Comparison of ENCODE assay signal across 11 cellular contexts in genomic region chr20:35262734-35263608, GRCh38. TPM values are rescaled to one million over a fixed set of nuclear protein-coding genes. Genes with fewer than 3 reads are reported as not detected.
DNase-seq lines count a peak whose midpoint lies in the region; ATAC-seq and TF ChIP-seq lines count a peak whose summit lies in the region.
"Not testable (repeated sequence)": the region's sequence is repeated elsewhere in the genome, so short reads cannot be mapped to it uniquely, and the experiment has no call there.
"Had no signal": no experiment of that assay in that cellular context is flagged by ENCODE, and none has a peak within 500 bp of the region (broad histone marks: within the 10 kb centered on the region; RNA-seq: fewer than 3 reads in every experiment).

No MANE protein-coding gene starts in this region.

- peaks cover 14% of the 10 kb centered on the region for H3K4me1 ChIP-seq in PC-9 (replicated peaks; ENCODE audit: insufficient read depth)
- H3K4me1 ChIP-seq in neural progenitor cell, result peaks cover 48% of the 10 kb centered on the region
- peaks cover 0 to 15% (median 10%) of the 10 kb centered on the region in 4 donors for H3K4me1 ChIP-seq in upper lobe of left lung

- H3K27ac Mint-ChIP-seq in MCF 10A (ENCODE audit: low read depth, unreplicated experiment), result not testable (repeated sequence)
- peak overlapping the region; percentile 97 for H3K27ac Mint-ChIP-seq in neural progenitor cell

- peak overlapping the region; percentile 13 for H3K4me3 Mint-ChIP-seq in MCF 10A (ENCODE audit: unreplicated experiment)
- H3K4me3 Mint-ChIP-seq in neural progenitor cell, result peak overlapping the region; percentile 25

- CTCF ChIA-PET in PC-9 (lab: Charles Lee) (interaction anchor here (0.6 to 1.1 kb wide), 8 partner anchors 16 to 675 kb away, joined by 3 to 19 read pairs (median 6); no protein-coding TSS in a partner anchor), MCF 10A (lab: Yijun Ruan, JAX) (interaction anchor here (0.6 to 1.3 kb wide), 9 partner anchors 47 to 1071 kb away, joined by 3 to 6 read pairs (median 4); no protein-coding TSS in a partner anchor)

- H3K9me3 ChIP-seq in PC-9 (ENCODE audit: insufficient read depth, low read depth); neural progenitor cell (ENCODE audit: low read depth); upper lobe of left lung: not testable (repeated sequence)

- not testable (repeated sequence) for TF ChIP-seq POLR2A in upper lobe of left lung (IDR thresholded peaks at IDR 0.05)

- H3K27ac ChIP-seq in PC-9 (peak overlapping the region; percentile 7; the same call in 1 of the 2 replicates), neural progenitor cell (peak overlapping the region; percentile 98), upper lobe of left lung (peak overlapping the region; percentile 68 to 87 (median 79))

- peak overlapping the region; percentile 36 for H3K4me2 ChIP-seq in PC-9
- peak overlapping the region; percentile 73 for H3K4me2 ChIP-seq in neural progenitor cell

- H3K27me3 ChIP-seq in PC-9 (ENCODE audit: insufficient read depth, low read depth); neural progenitor cell; upper lobe of left lung: not testable (repeated sequence)

- TF ChIP-seq EP300 in upper lobe of left lung (IDR thresholded peaks at IDR 0.05), result not testable (repeated sequence)

- not testable (repeated sequence) for H3K9ac ChIP-seq in neural progenitor cell

- not testable (repeated sequence) for TF ChIP-seq CTCF in PC-9 (conservative IDR thresholded peaks at IDR 0.05); MCF 10A (IDR thresholded peaks at IDR 0.05; ENCODE audit: unreplicated experiment)
- peak; percentile 14 for TF ChIP-seq CTCF in fibroblast of the aortic adventitia (IDR thresholded peaks at IDR 0.05; ENCODE audit: insufficient read depth, low read length)
- peak; percentile 30 for TF ChIP-seq CTCF in neural progenitor cell (IDR thresholded peaks at IDR 0.05)
- TF ChIP-seq CTCF in upper lobe of left lung (IDR thresholded peaks at IDR 0.05), result peak in 1 of 6 experiments; percentile 45

- H2AFZ ChIP-seq in PC-9; neural progenitor cell (replicated peaks): not testable (repeated sequence)

- in situ Hi-C loops in Caki2 (cut with HindIII; ENCODE audit: low pct_unique_long_range_greater_than_20kb, low sequenced_read_pairs), result loop anchor here (10.0 kb wide), 1 partner anchor 68 kb away; no protein-coding TSS in a partner anchor

- BruUV-seq in PC-9 (replicated peaks; lab: Mats Ljungman, UMichigan); MCF 10A (replicated peaks; lab: Mats Ljungman, UMichigan): not testable (repeated sequence)

- not testable (repeated sequence) for H3K9me2 ChIP-seq in PC-9 (ENCODE audit: insufficient read depth)

- H3K79me2 ChIP-seq in PC-9 (ENCODE audit: low read depth); neural progenitor cell (ENCODE audit: low read depth): not testable (repeated sequence)

- H3K4me3 ChIP-seq in PC-9; fibroblast of the aortic adventitia (ENCODE audit: low read depth, low read length): not testable (repeated sequence)
- H3K4me3 ChIP-seq in neural progenitor cell, result peak overlapping the region; percentile 26
- peak overlapping the region in 3 of 4 donors; percentile 15 to 33 (median 25) for H3K4me3 ChIP-seq in upper lobe of left lung

- WGBS in upper lobe of left lung, 2 donors, result 42 to 47% methylated on average over 6 of the region's 9 CpGs

- not testable (repeated sequence) for H4K20me1 ChIP-seq in PC-9 (ENCODE audit: insufficient read depth); neural progenitor cell (ENCODE audit: low read depth)

- DNase-seq in Caki2 (ENCODE audit: low read depth) (peak; percentile 94), HT-29 (ENCODE audit: low spot score) (peak; percentile 95), PC-9 (peak; percentile 51 to 80), MCF 10A (ENCODE audit: unreplicated experiment) (peak; percentile 47), fibroblast of the aortic adventitia (ENCODE audit: low read depth) (peak; percentile 74), kidney tubule cell (ENCODE audit: low spot score) (peak; percentile 98), neural progenitor cell (ENCODE audit: low spot score) (peak; percentile 94), upper lobe of left lung (peak in 1 of 2 donors; percentile 63)

- not testable (repeated sequence) for H3K9me3 Mint-ChIP-seq in MCF 10A (ENCODE audit: unreplicated experiment); neural progenitor cell

- POLR2A ChIA-PET in PC-9 (lab: Charles Lee; ENCODE audit: unreplicated experiment) (interaction anchor here (0.6 to 0.7 kb wide), 6 partner anchors 115 to 1725 kb away, joined by 3 to 16 read pairs (median 6); no protein-coding TSS in a partner anchor), MCF 10A (lab: Yijun Ruan, JAX) (interaction anchor here (0.6 to 1.7 kb wide), 10 partner anchors 10 to 479 kb away, joined by 3 to 5 read pairs (median 3); partner anchors contain the start of genes EDEM2 and RBM39)

- peak; percentile 70 to 91 for ATAC-seq in upper lobe of left lung (ENCODE audit: low FRiP score in 2 of 2)

- not testable (repeated sequence) for H3K27me3 Mint-ChIP-seq in MCF 10A (ENCODE audit: insufficient read depth, unreplicated experiment); neural progenitor cell (ENCODE audit: insufficient read depth, low read depth)

- H3K4me1 Mint-ChIP-seq in MCF 10A (ENCODE audit: insufficient read depth, unreplicated experiment), result peaks cover 23% of the 10 kb centered on the region
- H3K4me1 Mint-ChIP-seq in neural progenitor cell, result peaks cover 28% of the 10 kb centered on the region

- intact Hi-C loops in PC-9 (cut with micrococcal nuclease; ENCODE audit: unreplicated experiment), result loop anchor here (1.0 kb wide), 2 partner anchors 48 to 116 kb away; partner anchors contain the start of gene EDEM2
- intact Hi-C loops in MCF 10A (cut with micrococcal nuclease), result not testable (repeated sequence)

- H3K36me3 ChIP-seq in PC-9 (ENCODE audit: low read depth); neural progenitor cell: not testable (repeated sequence)
- peaks cover 0 to 28% (median 13%) of the 10 kb centered on the region in 4 donors for H3K36me3 ChIP-seq in upper lobe of left lung

- peaks cover 13% of the 10 kb centered on the region for H3K36me3 Mint-ChIP-seq in MCF 10A (ENCODE audit: insufficient read depth, unreplicated experiment)
- not testable (repeated sequence) for H3K36me3 Mint-ChIP-seq in neural progenitor cell

- H3F3A ChIP-seq in PC-9 (ENCODE audit: insufficient read depth, low read depth), result not testable (repeated sequence)
- H3F3A ChIP-seq in neural progenitor cell (ENCODE audit: low read depth), result peaks cover 49% of the 10 kb centered on the region

RNA-seq across cellular contexts. Expression of gene MMP24OS, which starts 15.0 kb away (rescaled TPM):
- 9.0 and 16.5 TPM in 2 replicates for total RNA-seq in Caki2 (2014; rRNA removed; shearing (Covaris generic); ENCODE audit: low replicate concordance)
- total RNA-seq in HT-29 (2014; rRNA removed; shearing (Covaris generic)), result 31.6 and 40.1 TPM in 2 replicates
- total RNA-seq in PC-9 (2021) (59.3 and 79.0 TPM in 2 replicates), MCF 10A (2022) (43.2 and 52.2 TPM in 2 replicates), fibroblast of the aortic adventitia (ENCODE audit: low replicate concordance) (18.3 and 28.7 TPM in 2 replicates), neural progenitor cell (ENCODE audit: low replicate concordance) (2.9 and 12.0 TPM in 2 replicates), upper lobe of left lung (100 to 1,000 TPM in 1 of 6 donors, 10 to 100 TPM in 5; 27.8 to 145 (median 42.6) TPM)

RNA-seq across cellular contexts. Expression of gene EIF6, which starts 21.6 kb away (rescaled TPM):
- 321 and 355 TPM in 2 replicates for total RNA-seq in Caki2 (2014; rRNA removed; shearing (Covaris generic); ENCODE audit: low replicate concordance)
- 508 and 511 TPM in 2 replicates for total RNA-seq in HT-29 (2014; rRNA removed; shearing (Covaris generic))
- 255 and 270 TPM in 2 replicates for total RNA-seq in PC-9 (2021)
- 322 and 354 TPM in 2 replicates for total RNA-seq in MCF 10A (2022)
- 17.0 and 120 TPM in 2 replicates for total RNA-seq in fibroblast of the aortic adventitia (ENCODE audit: low replicate concordance)
- 47.5 and 71.4 TPM in 2 replicates for total RNA-seq in neural progenitor cell (ENCODE audit: low replicate concordance)
- 100 to 1,000 TPM in 2 of 6 donors, 10 to 100 TPM in 4; 57.5 to 106 (median 88.7) TPM for total RNA-seq in upper lobe of left lung

RNA-seq across cellular contexts. Expression of gene FAM83C, which starts 29.3 kb away (rescaled TPM):
- 0.20 TPM in 1 of 2 replicates, not detected in the other for total RNA-seq in Caki2 (2014; rRNA removed; shearing (Covaris generic); ENCODE audit: low replicate concordance)
- total RNA-seq in HT-29 (2014; rRNA removed; shearing (Covaris generic)), result 0.37 and 0.81 TPM in 2 replicates
- total RNA-seq in PC-9 (2021), result not detected in 2 replicates
- total RNA-seq in MCF 10A (2022), result not detected in 2 replicates
- total RNA-seq in fibroblast of the aortic adventitia (ENCODE audit: low replicate concordance), result not detected in 2 replicates
- total RNA-seq in neural progenitor cell (ENCODE audit: low replicate concordance), result not detected in 2 replicates
- total RNA-seq in upper lobe of left lung, result not detected
- total RNA-seq: activated T-cell treated with anti-CD3 and anti-CD28 coated beads, Interleukin-2, amount 50 U/mL, for 4 hours; CD4-positive, CD25-positive, alpha-beta regulatory T cell; spleen had no signal

RNA-seq across cellular contexts. Expression of gene MMP24, which starts 36.5 kb away (rescaled TPM):
- 14.3 and 17.1 TPM in 2 replicates for total RNA-seq in Caki2 (2014; rRNA removed; shearing (Covaris generic); ENCODE audit: low replicate concordance)
- 5.7 and 6.3 TPM in 2 replicates for total RNA-seq in HT-29 (2014; rRNA removed; shearing (Covaris generic))
- 0.45 and 0.48 TPM in 2 replicates for total RNA-seq in PC-9 (2021)
- total RNA-seq in MCF 10A (2022), result 0.10 TPM in 1 of 2 replicates, not detected in the other
- total RNA-seq in fibroblast of the aortic adventitia (ENCODE audit: low replicate concordance), result 0.16 and 0.81 TPM in 2 replicates
- 1.4 and 1.9 TPM in 2 replicates for total RNA-seq in neural progenitor cell (ENCODE audit: low replicate concordance)
- 10 to 100 TPM in 5 of 6 donors, 1 to 10 TPM in 1; 7.3 to 25.4 (median 15.6) TPM for total RNA-seq in upper lobe of left lung
- total RNA-seq: activated T-cell treated with anti-CD3 and anti-CD28 coated beads, Interleukin-2, amount 50 U/mL, for 4 hours; CD4-positive, CD25-positive, alpha-beta regulatory T cell had no signal

Comparison
In these comparisons a context has a peak if more than half of its experiments do, and no peak if none do; other contexts are left out.
1. H3K27ac ChIP-seq: peak in every context shown above with its lines; median percentile 98 in neural progenitor cell; 79 in upper lobe of left lung; 7 in PC-9.